Comparison of ENCODE assay signal across 9 cellular contexts in the genomic region with DNA sequence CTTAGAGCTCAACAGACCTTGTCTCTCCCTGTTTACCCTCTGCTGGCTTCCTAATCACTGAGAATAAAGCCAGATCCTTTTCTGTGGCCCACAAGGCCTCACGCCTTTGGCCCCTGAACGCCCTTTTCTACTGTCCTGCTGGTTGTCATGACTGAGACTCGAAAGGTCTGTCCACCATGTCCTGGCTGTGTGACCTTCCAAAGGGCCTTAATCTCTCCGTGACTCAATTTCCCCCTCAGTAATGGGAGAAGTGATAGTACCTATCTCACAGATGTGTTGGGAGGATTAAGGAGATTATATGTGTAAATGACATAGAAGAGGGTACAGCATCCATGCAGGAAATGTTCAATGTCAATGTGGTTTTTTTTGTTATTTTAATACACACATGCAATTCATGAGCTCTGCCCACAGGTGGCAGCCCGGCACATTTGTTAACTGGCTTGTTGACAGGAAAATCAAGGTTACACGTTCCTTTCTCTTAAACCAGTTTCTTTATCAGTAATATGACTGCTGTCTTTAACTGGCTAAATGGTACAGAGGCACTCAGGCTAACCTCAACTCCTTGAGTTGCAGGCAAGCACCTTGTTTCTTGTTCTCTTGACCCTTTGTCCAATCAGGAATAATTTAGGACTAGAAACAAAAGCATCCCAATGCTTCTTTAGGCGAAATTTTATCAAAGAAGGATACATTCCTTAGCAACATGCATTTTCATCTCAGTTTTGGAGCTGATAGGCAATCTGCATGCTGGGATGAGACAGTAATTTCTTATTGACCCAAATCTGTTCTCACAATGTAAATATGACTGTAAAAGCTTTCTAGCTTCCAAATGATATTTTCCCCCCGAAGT. TPM values are rescaled to one million over a fixed set of nuclear protein-coding genes. Genes with fewer than 3 reads are reported as not detected.
DNase-seq lines count a peak whose midpoint lies in the region; ATAC-seq and TF ChIP-seq lines count a peak whose summit lies in the region.
"Had no signal": no experiment of that assay in that cellular context is flagged by ENCODE, and none has a peak within 500 bp of the region (broad histone marks: within the 10 kb centered on the region; RNA-seq: fewer than 3 reads in every experiment).

No MANE protein-coding gene starts in this region.

- H3K36me3 Mint-ChIP-seq in T-helper 2 cell treated with Interferon-gamma antibody and Interleukin-4, amounts not matched to agents 5 μg/mL and 100 μg/mL, for 36 hours (ENCODE audit: low read depth), result no peaks in the 10 kb centered on the region

- H3K4me1 Mint-ChIP-seq in T-helper 2 cell treated with Interferon-gamma antibody and Interleukin-4, amounts not matched to agents 5 μg/mL and 100 μg/mL, for 36 hours (ENCODE audit: low read depth), result peaks cover 8% of the 10 kb centered on the region

- H3K4me3 Mint-ChIP-seq in T-helper 2 cell treated with Interferon-gamma antibody and Interleukin-4, amounts not matched to agents 5 μg/mL and 100 μg/mL, for 36 hours, result no peak overlapping the region
- H3K4me3 Mint-ChIP-seq: activated naive CD4-positive, alpha-beta T cell treated with anti-CD3 and anti-CD28 coated beads, Interleukin-2, amount 50 U/mL, for 24 hours had no signal

- in situ Hi-C loops in Caki2 (cut with HindIII; ENCODE audit: low pct_unique_long_range_greater_than_20kb, low sequenced_read_pairs) (no loop called here), KBM-7 (cut with MboI; ENCODE audit: low pct_unique_long_range_greater_than_20kb, low sequenced_read_pairs) (no loop called here), astrocyte of the spinal cord (cut with HindIII; ENCODE audit: low sequenced_read_pairs) (no loop called here)

- H3K27me3 Mint-ChIP-seq in T-helper 2 cell treated with Interferon-gamma antibody and Interleukin-4, amounts not matched to agents 5 μg/mL and 100 μg/mL, for 36 hours (ENCODE audit: low read depth), result no peaks in the 10 kb centered on the region
- H3K27me3 Mint-ChIP-seq: activated naive CD4-positive, alpha-beta T cell treated with anti-CD3 and anti-CD28 coated beads, Interleukin-2, amount 50 U/mL, for 24 hours had no signal

- peak; percentile 62 for ATAC-seq in GM19463 (IDR thresholded peaks at IDR 0.05; ENCODE audit: unreplicated experiment)

- no peak overlapping the region for H3K4me3 ChIP-seq in astrocyte of the spinal cord (ENCODE audit: low read depth, low read length)
- H3K4me3 ChIP-seq in H7 (ENCODE audit: insufficient read depth, low read depth, low read length), result no peak overlapping the region

- H3K36me3 ChIP-seq in H7 (replicated peaks; ENCODE audit: control insufficient read depth, insufficient read depth, low read length), result no peaks in the 10 kb centered on the region

- H3K9me3 Mint-ChIP-seq in T-helper 2 cell treated with Interferon-gamma antibody and Interleukin-4, amounts not matched to agents 5 μg/mL and 100 μg/mL, for 36 hours, result no peaks in the 10 kb centered on the region
- H3K9me3 Mint-ChIP-seq: activated naive CD4-positive, alpha-beta T cell treated with anti-CD3 and anti-CD28 coated beads, Interleukin-2, amount 50 U/mL, for 24 hours had no signal

- DNase-seq in Caki2 (ENCODE audit: low read depth), result peak; percentile 51
- DNase-seq in KBM-7, result peak; percentile 65
- peak; percentile 36 for DNase-seq in T-helper 2 cell treated with Interferon-gamma antibody and Interleukin-4, amounts not matched to agents 5 μg/mL and 100 μg/mL, for 36 hours (ENCODE audit: low spot score)
- DNase-seq in astrocyte of the spinal cord (ENCODE audit: low read depth, low spot score), result peak; percentile 75
- DNase-seq in iPS-NIHi7 (ENCODE audit: extremely low spot score), result peak; percentile 65
- DNase-seq in stimulated activated CD4-positive, alpha-beta T cell treated with anti-CD3 and anti-CD28 coated beads, Interleukin-1b, Interleukin-23, amount 100 ng/mL, for 24 hours (ENCODE audit: low read depth in 4 of 4, low spot score in 1 of 4), result peak in 3 of 4 experiments; percentile 33 to 58 (median 40)
- no peak for DNase-seq in H7

- no peak overlapping the region for H3K27ac Mint-ChIP-seq in T-helper 2 cell treated with Interferon-gamma antibody and Interleukin-4, amounts not matched to agents 5 μg/mL and 100 μg/mL, for 36 hours
- H3K27ac Mint-ChIP-seq: activated naive CD4-positive, alpha-beta T cell treated with anti-CD3 and anti-CD28 coated beads, Interleukin-2, amount 50 U/mL, for 24 hours had no signal

- peak; percentile 70 for TF ChIP-seq CTCF in astrocyte of the spinal cord (IDR thresholded peaks at IDR 0.05; ENCODE audit: low read depth, low read length)

- H3K27me3 ChIP-seq in H7 (ENCODE audit: control insufficient read depth, insufficient read depth, low read length), result peaks cover 14% of the 10 kb centered on the region; the same call in 1 of the 2 replicates

RNA-seq across cellular contexts. Expression of a gene that starts 16.6 kb away (rescaled TPM):
- total RNA-seq in Caki2 (2014; rRNA removed; shearing (Covaris generic); ENCODE audit: low replicate concordance), result not detected in 2 replicates
- total RNA-seq in H7 (2014; rRNA removed; shearing (Covaris generic)), result 5.5 and 7.3 TPM in 2 replicates
